1 cellular context compared by ENCODE assay signal in the genomic region with DNA sequence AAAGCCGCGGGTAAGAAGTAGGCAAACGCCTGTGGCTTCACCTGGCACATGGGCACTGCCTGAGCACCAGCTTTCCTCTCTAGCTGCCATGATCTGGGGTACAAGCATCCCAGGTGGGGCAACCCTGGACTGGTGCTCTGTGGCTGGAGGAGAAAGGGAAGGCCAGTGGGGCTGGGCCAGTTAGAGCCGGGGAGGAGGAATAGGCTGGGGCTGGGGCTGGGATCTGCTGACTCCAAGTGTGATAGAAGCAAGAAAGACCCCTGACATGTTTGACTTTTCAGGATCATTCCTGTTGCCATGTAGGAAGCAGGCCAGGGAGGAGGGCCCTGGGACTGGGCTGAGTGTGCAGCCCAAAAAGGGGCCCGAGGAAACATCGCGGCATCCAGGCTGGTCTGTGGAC. TPM values are rescaled to one million over a fixed set of nuclear protein-coding genes. Genes with fewer than 3 reads are reported as not detected.
"Had no signal": no experiment of that assay in that cellular context is flagged by ENCODE, and none has a peak within 500 bp of the region (broad histone marks: within the 10 kb centered on the region; RNA-seq: fewer than 3 reads in every experiment).

No MANE protein-coding gene starts in this region.

RNA-seq across cellular contexts. Expression of a gene that starts 48.5 kb away (rescaled TPM):
- polyA plus RNA-seq: naive thymus-derived CD4-positive, alpha-beta T cell had no signal
